In the genomic region with DNA sequence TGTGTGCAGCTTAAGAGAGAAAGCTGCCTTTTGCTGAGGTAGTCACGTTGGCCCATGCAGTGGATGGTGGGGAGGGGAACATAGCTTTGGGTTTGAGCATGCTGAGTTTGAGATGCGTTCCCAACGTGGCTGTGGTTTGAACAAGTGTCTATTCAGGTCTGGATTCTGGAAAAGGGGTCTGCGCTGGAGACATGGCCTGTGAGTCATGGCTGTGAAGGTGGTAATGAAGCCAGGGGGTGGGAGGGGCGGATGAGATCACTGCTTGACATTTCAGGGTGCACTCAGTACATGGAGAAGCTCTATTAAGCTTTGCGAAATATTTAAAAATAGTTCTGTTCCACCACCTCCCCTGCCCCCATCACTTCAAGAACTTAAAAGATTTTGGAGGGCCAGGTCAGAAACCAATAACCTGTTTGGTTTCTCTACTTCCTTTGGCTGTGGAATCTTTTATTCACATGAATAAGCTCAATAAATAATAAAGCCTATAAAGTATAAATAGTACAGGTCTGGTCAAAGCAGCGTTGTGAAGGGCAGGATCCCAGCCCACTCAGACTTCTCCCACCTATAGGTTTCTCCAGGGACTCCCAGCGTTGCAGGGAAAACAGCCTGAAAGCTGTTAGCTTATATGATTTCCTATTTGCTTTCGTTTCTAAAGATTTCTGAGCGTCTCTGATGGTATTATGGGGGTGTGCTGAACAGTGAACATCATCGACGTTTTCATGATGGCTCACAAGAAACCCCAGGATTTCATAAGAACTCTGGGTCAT, we compare ENCODE assay signal across 1 cellular context.
TF ChIP-seq lines count a peak whose summit lies in the region.

No MANE protein-coding gene starts in this region.

TF ChIP-seq in H1, 55 proteins besides CTCF, POLR2A, EP300 and RAD21:
- TF ChIP-seq EGR1 (IDR thresholded peaks at IDR 0.05; ENCODE audit: borderline replicate concordance, low read depth, low read length): no peak
- TF ChIP-seq PHF8 (conservative IDR thresholded peaks at IDR 0.05; ENCODE audit: low read depth, low read length): no peak
- TF ChIP-seq, protein P1, sequence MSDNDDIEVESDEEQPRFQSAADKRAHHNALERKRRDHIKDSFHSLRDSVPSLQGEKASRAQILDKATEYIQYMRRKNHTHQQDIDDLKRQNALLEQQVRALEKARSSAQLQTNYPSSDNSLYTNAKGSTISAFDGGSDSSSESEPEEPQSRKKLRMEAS (IDR thresholded peaks at IDR 0.05): no peak
- no peak for TF ChIP-seq RXRA (IDR thresholded peaks at IDR 0.05; ENCODE audit: insufficient read depth, low read depth, low read length)
- no peak for TF ChIP-seq YY1 (IDR thresholded peaks at IDR 0.05; ENCODE audit: low read depth, low read length)
- no peak for TF ChIP-seq CBX8 (IDR thresholded peaks at IDR 0.05; ENCODE audit: borderline replicate concordance, low read depth, low read length)
- TF ChIP-seq GABPA (IDR thresholded peaks at IDR 0.05; ENCODE audit: borderline replicate concordance, insufficient read depth, low read length): no peak
- TF ChIP-seq SRF (IDR thresholded peaks at IDR 0.05; ENCODE audit: low read depth, low read length): no peak
- no peak for TF ChIP-seq CHD1 (IDR thresholded peaks at IDR 0.05; ENCODE audit: low read depth, low read length)
- TF ChIP-seq NANOG (IDR thresholded peaks at IDR 0.05; ENCODE audit: insufficient read depth, low read depth, low read length, poor library complexity, severe bottlenecking): no peak
